ENCODE assay signal across 1 cellular context in the genomic region with DNA sequence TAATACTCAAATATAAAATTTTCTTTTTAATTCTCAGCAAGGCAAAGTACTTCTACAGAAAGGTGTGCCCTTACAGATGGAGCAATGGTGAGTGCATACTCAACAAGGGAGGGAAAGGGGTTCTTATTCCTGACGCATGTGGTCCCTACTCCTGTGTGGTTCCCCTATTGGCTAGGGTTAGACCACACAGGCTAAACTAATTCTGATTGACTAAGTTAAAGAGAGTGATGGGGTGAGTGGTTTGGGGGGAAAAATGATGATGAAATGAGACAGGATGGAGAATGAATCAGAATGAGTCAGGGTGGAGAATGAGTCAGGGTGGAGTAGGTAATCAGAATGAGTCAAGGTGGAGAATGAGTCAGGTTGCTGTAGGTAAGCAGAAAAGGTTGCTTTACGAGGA.
TF ChIP-seq lines count a peak whose summit lies in the region.

No MANE protein-coding gene starts in this region.

TF ChIP-seq in HEK293, 187 proteins besides CTCF, POLR2A, EP300 and RAD21 (continued from another document and continues in another):
- TF ChIP-seq, protein P1, sequence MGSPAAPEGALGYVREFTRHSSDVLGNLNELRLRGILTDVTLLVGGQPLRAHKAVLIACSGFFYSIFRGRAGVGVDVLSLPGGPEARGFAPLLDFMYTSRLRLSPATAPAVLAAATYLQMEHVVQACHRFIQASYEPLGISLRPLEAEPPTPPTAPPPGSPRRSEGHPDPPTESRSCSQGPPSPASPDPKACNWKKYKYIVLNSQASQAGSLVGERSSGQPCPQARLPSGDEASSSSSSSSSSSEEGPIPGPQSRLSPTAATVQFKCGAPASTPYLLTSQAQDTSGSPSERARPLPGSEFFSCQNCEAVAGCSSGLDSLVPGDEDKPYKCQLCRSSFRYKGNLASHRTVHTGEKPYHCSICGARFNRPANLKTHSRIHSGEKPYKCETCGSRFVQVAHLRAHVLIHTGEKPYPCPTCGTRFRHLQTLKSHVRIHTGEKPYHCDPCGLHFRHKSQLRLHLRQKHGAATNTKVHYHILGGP (tag by site-specific recombination; IDR thresholded peaks at IDR 0.05): no peak
- no peak for TF ChIP-seq ZNF416 (tag by site-specific recombination; IDR thresholded peaks at IDR 0.05)
- peak; percentile 98 for TF ChIP-seq ZFP37 (tag by site-specific recombination; IDR thresholded peaks at IDR 0.05)
- no peak for TF ChIP-seq SALL2 (tag by site-specific recombination; IDR thresholded peaks at IDR 0.05; ENCODE audit: borderline replicate concordance)
- TF ChIP-seq, protein P2, sequence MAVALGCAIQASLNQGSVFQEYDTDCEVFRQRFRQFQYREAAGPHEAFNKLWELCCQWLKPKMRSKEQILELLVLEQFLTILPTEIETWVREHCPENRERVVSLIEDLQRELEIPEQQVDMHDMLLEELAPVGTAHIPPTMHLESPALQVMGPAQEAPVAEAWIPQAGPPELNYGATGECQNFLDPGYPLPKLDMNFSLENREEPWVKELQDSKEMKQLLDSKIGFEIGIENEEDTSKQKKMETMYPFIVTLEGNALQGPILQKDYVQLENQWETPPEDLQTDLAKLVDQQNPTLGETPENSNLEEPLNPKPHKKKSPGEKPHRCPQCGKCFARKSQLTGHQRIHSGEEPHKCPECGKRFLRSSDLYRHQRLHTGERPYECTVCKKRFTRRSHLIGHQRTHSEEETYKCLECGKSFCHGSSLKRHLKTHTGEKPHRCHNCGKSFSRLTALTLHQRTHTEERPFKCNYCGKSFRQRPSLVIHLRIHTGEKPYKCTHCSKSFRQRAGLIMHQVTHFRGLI (tag by site-specific recombination; IDR thresholded peaks at IDR 0.05): no peak
- TF ChIP-seq ZNF701 (tag by site-specific recombination; IDR thresholded peaks at IDR 0.05): no peak
- TF ChIP-seq, protein P3, sequence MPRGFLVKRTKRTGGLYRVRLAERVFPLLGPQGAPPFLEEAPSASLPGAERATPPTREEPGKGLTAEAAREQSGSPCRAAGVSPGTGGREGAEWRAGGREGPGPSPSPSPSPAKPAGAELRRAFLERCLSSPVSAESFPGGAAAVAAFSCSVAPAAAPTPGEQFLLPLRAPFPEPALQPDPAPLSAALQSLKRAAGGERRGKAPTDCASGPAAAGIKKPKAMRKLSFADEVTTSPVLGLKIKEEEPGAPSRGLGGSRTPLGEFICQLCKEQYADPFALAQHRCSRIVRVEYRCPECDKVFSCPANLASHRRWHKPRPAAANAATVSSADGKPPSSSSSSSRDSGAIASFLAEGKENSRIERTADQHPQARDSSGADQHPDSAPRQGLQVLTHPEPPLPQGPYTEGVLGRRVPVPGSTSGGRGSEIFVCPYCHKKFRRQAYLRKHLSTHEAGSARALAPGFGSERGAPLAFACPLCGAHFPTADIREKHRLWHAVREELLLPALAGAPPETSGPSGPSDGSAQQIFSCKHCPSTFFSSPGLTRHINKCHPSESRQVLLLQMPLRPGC (tag by site-specific recombination; IDR thresholded peaks at IDR 0.05): 0 out of 2 replicates have a peak, but pooled peaks have one; percentile 25
- TF ChIP-seq, protein P4, sequence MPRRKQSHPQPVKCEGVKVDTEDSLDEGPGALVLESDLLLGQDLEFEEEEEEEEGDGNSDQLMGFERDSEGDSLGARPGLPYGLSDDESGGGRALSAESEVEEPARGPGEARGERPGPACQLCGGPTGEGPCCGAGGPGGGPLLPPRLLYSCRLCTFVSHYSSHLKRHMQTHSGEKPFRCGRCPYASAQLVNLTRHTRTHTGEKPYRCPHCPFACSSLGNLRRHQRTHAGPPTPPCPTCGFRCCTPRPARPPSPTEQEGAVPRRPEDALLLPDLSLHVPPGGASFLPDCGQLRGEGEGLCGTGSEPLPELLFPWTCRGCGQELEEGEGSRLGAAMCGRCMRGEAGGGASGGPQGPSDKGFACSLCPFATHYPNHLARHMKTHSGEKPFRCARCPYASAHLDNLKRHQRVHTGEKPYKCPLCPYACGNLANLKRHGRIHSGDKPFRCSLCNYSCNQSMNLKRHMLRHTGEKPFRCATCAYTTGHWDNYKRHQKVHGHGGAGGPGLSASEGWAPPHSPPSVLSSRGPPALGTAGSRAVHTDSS (tag by site-specific recombination; IDR thresholded peaks at IDR 0.05): no peak
- TF ChIP-seq HOXA7 (CRISPR knock-in tag; IDR thresholded peaks at IDR 0.05; ENCODE audit: borderline replicate concordance): no peak
- no peak for TF ChIP-seq ZNF175 (tag by site-specific recombination; IDR thresholded peaks at IDR 0.05)
- no peak for TF ChIP-seq ZBTB48 (tag by site-specific recombination; IDR thresholded peaks at IDR 0.05)
- TF ChIP-seq GLI4 (tag by site-specific recombination; IDR thresholded peaks at IDR 0.05): no peak
- TF ChIP-seq ZBTB20 (tag by site-specific recombination; IDR thresholded peaks at IDR 0.05): no peak
- TF ChIP-seq, protein P5, sequence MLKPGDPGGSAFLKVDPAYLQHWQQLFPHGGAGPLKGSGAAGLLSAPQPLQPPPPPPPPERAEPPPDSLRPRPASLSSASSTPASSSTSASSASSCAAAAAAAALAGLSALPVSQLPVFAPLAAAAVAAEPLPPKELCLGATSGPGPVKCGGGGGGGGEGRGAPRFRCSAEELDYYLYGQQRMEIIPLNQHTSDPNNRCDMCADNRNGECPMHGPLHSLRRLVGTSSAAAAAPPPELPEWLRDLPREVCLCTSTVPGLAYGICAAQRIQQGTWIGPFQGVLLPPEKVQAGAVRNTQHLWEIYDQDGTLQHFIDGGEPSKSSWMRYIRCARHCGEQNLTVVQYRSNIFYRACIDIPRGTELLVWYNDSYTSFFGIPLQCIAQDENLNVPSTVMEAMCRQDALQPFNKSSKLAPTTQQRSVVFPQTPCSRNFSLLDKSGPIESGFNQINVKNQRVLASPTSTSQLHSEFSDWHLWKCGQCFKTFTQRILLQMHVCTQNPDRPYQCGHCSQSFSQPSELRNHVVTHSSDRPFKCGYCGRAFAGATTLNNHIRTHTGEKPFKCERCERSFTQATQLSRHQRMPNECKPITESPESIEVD (tag by site-specific recombination; IDR thresholded peaks at IDR 0.05): no peak
- no peak for TF ChIP-seq FEZF1 (tag by site-specific recombination; IDR thresholded peaks at IDR 0.05)
- no peak for TF ChIP-seq ZNF670 (tag by site-specific recombination; IDR thresholded peaks at IDR 0.05; ENCODE audit: low read depth)
- TF ChIP-seq ZNF132 (tag by site-specific recombination; IDR thresholded peaks at IDR 0.05; ENCODE audit: borderline replicate concordance): no peak
- TF ChIP-seq, protein P6, sequence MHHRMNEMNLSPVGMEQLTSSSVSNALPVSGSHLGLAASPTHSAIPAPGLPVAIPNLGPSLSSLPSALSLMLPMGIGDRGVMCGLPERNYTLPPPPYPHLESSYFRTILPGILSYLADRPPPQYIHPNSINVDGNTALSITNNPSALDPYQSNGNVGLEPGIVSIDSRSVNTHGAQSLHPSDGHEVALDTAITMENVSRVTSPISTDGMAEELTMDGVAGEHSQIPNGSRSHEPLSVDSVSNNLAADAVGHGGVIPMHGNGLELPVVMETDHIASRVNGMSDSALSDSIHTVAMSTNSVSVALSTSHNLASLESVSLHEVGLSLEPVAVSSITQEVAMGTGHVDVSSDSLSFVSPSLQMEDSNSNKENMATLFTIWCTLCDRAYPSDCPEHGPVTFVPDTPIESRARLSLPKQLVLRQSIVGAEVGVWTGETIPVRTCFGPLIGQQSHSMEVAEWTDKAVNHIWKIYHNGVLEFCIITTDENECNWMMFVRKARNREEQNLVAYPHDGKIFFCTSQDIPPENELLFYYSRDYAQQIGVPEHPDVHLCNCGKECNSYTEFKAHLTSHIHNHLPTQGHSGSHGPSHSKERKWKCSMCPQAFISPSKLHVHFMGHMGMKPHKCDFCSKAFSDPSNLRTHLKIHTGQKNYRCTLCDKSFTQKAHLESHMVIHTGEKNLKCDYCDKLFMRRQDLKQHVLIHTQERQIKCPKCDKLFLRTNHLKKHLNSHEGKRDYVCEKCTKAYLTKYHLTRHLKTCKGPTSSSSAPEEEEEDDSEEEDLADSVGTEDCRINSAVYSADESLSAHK (tag by site-specific recombination; IDR thresholded peaks at IDR 0.05): no peak
- TF ChIP-seq, protein P7, sequence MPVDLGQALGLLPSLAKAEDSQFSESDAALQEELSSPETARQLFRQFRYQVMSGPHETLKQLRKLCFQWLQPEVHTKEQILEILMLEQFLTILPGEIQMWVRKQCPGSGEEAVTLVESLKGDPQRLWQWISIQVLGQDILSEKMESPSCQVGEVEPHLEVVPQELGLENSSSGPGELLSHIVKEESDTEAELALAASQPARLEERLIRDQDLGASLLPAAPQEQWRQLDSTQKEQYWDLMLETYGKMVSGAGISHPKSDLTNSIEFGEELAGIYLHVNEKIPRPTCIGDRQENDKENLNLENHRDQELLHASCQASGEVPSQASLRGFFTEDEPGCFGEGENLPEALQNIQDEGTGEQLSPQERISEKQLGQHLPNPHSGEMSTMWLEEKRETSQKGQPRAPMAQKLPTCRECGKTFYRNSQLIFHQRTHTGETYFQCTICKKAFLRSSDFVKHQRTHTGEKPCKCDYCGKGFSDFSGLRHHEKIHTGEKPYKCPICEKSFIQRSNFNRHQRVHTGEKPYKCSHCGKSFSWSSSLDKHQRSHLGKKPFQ (tag by site-specific recombination; IDR thresholded peaks at IDR 0.05): no peak
- TF ChIP-seq ZNF626 (tag by site-specific recombination; IDR thresholded peaks at IDR 0.05): no peak
- TF ChIP-seq ZNF658 (tag by site-specific recombination; IDR thresholded peaks at IDR 0.05): peak; percentile 94; the same call in 1 of the 2 replicates
- no peak for TF ChIP-seq OSR2 (tag by site-specific recombination; IDR thresholded peaks at IDR 0.05)
- TF ChIP-seq ZFP3 (tag by site-specific recombination; IDR thresholded peaks at IDR 0.05; ENCODE audit: low read depth): no peak
- TF ChIP-seq, protein P8, sequence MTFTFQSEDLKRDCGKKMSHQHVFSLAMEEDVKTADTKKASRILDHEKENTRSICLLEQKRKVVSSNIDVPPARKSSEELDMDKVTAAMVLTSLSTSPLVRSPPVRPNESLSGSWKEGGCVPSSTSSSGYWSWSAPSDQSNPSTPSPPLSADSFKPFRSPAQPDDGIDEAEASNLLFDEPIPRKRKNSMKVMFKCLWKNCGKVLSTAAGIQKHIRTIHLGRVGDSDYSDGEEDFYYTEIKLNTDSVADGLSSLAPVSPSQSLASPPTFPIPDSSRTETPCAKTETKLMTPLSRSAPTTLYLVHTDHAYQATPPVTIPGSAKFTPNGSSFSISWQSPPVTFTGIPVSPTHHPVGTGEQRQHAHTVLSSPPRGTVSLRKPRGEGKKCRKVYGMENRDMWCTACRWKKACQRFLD (tag by site-specific recombination; IDR thresholded peaks at IDR 0.05): no peak
- no peak for TF ChIP-seq ZNF341 (tag by site-specific recombination; IDR thresholded peaks at IDR 0.05; ENCODE audit: low read depth)
- no peak for TF ChIP-seq ZNF404 (tag by site-specific recombination; IDR thresholded peaks at IDR 0.05)
- TF ChIP-seq ZNF23 (tag by site-specific recombination; IDR thresholded peaks at IDR 0.05; ENCODE audit: borderline replicate concordance): no peak
- TF ChIP-seq ZNF426 (tag by site-specific recombination; IDR thresholded peaks at IDR 0.05): no peak
- no peak for TF ChIP-seq ZXDB (tag by site-specific recombination; IDR thresholded peaks at IDR 0.05)
- peak; percentile 54; the same call in 1 of the 2 replicates for TF ChIP-seq ZFP69B (tag by site-specific recombination; IDR thresholded peaks at IDR 0.05)
- no peak for TF ChIP-seq GLIS1 (tag by site-specific recombination; IDR thresholded peaks at IDR 0.05)
- TF ChIP-seq ZNF544 (tag by site-specific recombination; IDR thresholded peaks at IDR 0.05): no peak
- no peak for TF ChIP-seq ZEB2 (tag by site-specific recombination; IDR thresholded peaks at IDR 0.05)
- no peak for TF ChIP-seq ZNF610 (tag by site-specific recombination; IDR thresholded peaks at IDR 0.05; ENCODE audit: borderline replicate concordance)
- TF ChIP-seq ZNF624 (tag by site-specific recombination; IDR thresholded peaks at IDR 0.05): no peak
- no peak for TF ChIP-seq KLF1 (tag by site-specific recombination; IDR thresholded peaks at IDR 0.05)
- TF ChIP-seq SP3 (tag by site-specific recombination; IDR thresholded peaks at IDR 0.05): peak; percentile 53
- TF ChIP-seq KLF9 (tag by site-specific recombination; IDR thresholded peaks at IDR 0.05; ENCODE audit: low read depth): no peak
- no peak for TF ChIP-seq ZNF146 (tag by site-specific recombination; IDR thresholded peaks at IDR 0.05)
- no peak for TF ChIP-seq IKZF3 (tag by site-specific recombination; IDR thresholded peaks at IDR 0.05)
- TF ChIP-seq ZNF76 (tag by site-specific recombination; IDR thresholded peaks at IDR 0.05; ENCODE audit: borderline replicate concordance, low read depth): no peak
- no peak for TF ChIP-seq ZSCAN23 (tag by site-specific recombination; IDR thresholded peaks at IDR 0.05)
- TF ChIP-seq ZNF155 (tag by site-specific recombination; IDR thresholded peaks at IDR 0.05): peak; percentile 63; the same call in 1 of the 2 replicates
- no peak for TF ChIP-seq ZNF585B (tag by site-specific recombination; IDR thresholded peaks at IDR 0.05)
- no peak for TF ChIP-seq ZNF302 (tag by site-specific recombination; IDR thresholded peaks at IDR 0.05; ENCODE audit: low read depth)
- TF ChIP-seq ZBTB17 (tag by site-specific recombination; IDR thresholded peaks at IDR 0.05): no peak
- no peak for TF ChIP-seq MZF1 (tag by site-specific recombination; IDR thresholded peaks at IDR 0.05; ENCODE audit: borderline replicate concordance)
- TF ChIP-seq, protein P9, sequence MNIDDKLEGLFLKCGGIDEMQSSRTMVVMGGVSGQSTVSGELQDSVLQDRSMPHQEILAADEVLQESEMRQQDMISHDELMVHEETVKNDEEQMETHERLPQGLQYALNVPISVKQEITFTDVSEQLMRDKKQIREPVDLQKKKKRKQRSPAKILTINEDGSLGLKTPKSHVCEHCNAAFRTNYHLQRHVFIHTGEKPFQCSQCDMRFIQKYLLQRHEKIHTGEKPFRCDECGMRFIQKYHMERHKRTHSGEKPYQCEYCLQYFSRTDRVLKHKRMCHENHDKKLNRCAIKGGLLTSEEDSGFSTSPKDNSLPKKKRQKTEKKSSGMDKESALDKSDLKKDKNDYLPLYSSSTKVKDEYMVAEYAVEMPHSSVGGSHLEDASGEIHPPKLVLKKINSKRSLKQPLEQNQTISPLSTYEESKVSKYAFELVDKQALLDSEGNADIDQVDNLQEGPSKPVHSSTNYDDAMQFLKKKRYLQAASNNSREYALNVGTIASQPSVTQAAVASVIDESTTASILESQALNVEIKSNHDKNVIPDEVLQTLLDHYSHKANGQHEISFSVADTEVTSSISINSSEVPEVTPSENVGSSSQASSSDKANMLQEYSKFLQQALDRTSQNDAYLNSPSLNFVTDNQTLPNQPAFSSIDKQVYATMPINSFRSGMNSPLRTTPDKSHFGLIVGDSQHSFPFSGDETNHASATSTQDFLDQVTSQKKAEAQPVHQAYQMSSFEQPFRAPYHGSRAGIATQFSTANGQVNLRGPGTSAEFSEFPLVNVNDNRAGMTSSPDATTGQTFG (tag by site-specific recombination; IDR thresholded peaks at IDR 0.05; ENCODE audit: borderline replicate concordance): peak; percentile 55; the same call in 1 of the 2 replicates
- TF ChIP-seq BCL11A (tag by site-specific recombination; IDR thresholded peaks at IDR 0.05; ENCODE audit: low read depth): no peak
- TF ChIP-seq ZIC2 (tag by site-specific recombination; IDR thresholded peaks at IDR 0.05): no peak
- 0 out of 2 replicates have a peak, but pooled peaks have one; percentile 17 for TF ChIP-seq YY2 (tag by site-specific recombination; IDR thresholded peaks at IDR 0.05)
- no peak for TF ChIP-seq ZNF157 (tag by site-specific recombination; IDR thresholded peaks at IDR 0.05)
- TF ChIP-seq ZNF184 (tag by site-specific recombination; IDR thresholded peaks at IDR 0.05): 0 out of 2 replicates have a peak, but pooled peaks have one; percentile 48
